Comparison of ENCODE assay signal across 17 cellular contexts in the genomic region with DNA sequence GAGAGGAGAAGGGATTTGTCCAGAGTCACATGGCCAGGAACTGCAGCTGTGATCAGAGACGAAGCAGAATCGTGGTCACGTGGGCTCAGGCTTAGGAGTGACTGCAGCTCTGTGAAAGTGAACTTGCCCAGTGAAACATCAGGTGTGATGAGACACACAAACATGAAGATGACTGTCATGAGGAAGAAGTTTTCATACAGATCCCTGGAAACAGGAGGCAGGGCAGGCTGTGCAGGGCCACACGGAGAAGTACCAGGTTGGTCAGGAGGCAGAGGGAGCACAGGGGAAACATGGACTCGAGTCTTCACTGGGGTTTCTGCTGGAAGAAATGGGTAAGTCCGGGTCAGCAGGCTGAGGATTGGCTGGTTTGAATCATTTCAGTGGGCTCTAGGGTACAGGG.
DNase-seq lines count a peak whose midpoint lies in the region; ATAC-seq, FAIRE-seq and TF ChIP-seq lines count a peak whose summit lies in the region.
"Had no signal": no experiment of that assay in that cellular context is flagged by ENCODE, and none has a peak within 500 bp of the region (broad histone marks: within the 10 kb centered on the region; RNA-seq: fewer than 3 reads in every experiment).

No MANE protein-coding gene starts in this region.

- peaks cover 4% of the 10 kb centered on the region for H3K9me3 Mint-ChIP-seq in activated CD8-positive, alpha-beta memory T cell treated with anti-CD3 and anti-CD28 coated beads, Interleukin-2, amount 10 ng/mL, durations not matched to agents 7 days and 5 days (ENCODE audit: low read depth)

- H3K79me2 ChIP-seq in HepG2 (ENCODE audit: insufficient read depth, low read length) (no peaks in the 10 kb centered on the region), osteoblast (ENCODE audit: insufficient read depth, low read length) (no peaks in the 10 kb centered on the region)

- H3K27ac ChIP-seq in HepG2 (ENCODE audit: extremely low read length, insufficient read depth, low read length) (no peak overlapping the region), osteoblast (ENCODE audit: low read depth, low read length) (no peak overlapping the region)
- H3K27ac ChIP-seq: BLaER1 treated with 17β-estradiol and CSF1 and Interleukin-3, amounts not matched to agents 10 nM and 100 nM; HL-60 had no signal

- 61% methylated on average over 6 of the region's 6 CpGs for WGBS in HepG2 (ENCODE audit: low lambda C conversion rate)

- H3K36me3 Mint-ChIP-seq in activated CD8-positive, alpha-beta memory T cell treated with anti-CD3 and anti-CD28 coated beads, Interleukin-2, amount 10 ng/mL, durations not matched to agents 7 days and 5 days, result no peaks in the 10 kb centered on the region
- H3K36me3 Mint-ChIP-seq: CD4-positive, alpha-beta memory T cell had no signal

- intact Hi-C loops in HepG2 (cut with micrococcal nuclease; ENCODE audit: unreplicated experiment) (no loop called here), sciatic nerve (cut with DNase I) (no loop called here)

- TF ChIP-seq EP300 in HepG2 (IDR thresholded peaks at IDR 0.05; ENCODE audit: low read depth in 2 of 2, low read length in 2 of 2) (no peak), HepG2 (CRISPR knock-in tag; IDR thresholded peaks at IDR 0.05; ENCODE audit: borderline replicate concordance) (no peak)

- no peak for ATAC-seq in activated CD8-positive, alpha-beta memory T cell treated with anti-CD3 and anti-CD28 coated beads, Interleukin-2, amount 10 ng/mL, durations not matched to agents 7 days and 5 days
- ATAC-seq in HepG2 (no peak), sciatic nerve (no peak)
- ATAC-seq: GM12878, HCT116 had no signal

- peaks cover 0 to 2% of the 10 kb centered on the region in 2 experiments; a peak in 1 of 5 replicates for H3K27me3 ChIP-seq in HepG2 (ENCODE audit: control insufficient read depth in 1 of 2, insufficient read depth in 2 of 2, low read length in 2 of 2)
- no peaks in the 10 kb centered on the region for H3K27me3 ChIP-seq in osteoblast (ENCODE audit: insufficient read depth, low read length)
- H3K27me3 ChIP-seq: BLaER1 treated with 17β-estradiol and CSF1 and Interleukin-3, amounts not matched to agents 10 nM and 100 nM had no signal

- H3K4me3 ChIP-seq in HepG2 (replicated peaks in 1 of 3; ENCODE audit: insufficient read depth in 1 of 3, low read depth in 2 of 3, low read length in 3 of 3) (no peak overlapping the region), osteoblast (ENCODE audit: insufficient read depth, low read length) (no peak overlapping the region)
- H3K4me3 ChIP-seq: BLaER1 treated with 17β-estradiol and CSF1 and Interleukin-3, amounts not matched to agents 10 nM and 100 nM; GM12878 had no signal

- no peak overlapping the region for H3K4me2 ChIP-seq in HepG2 (ENCODE audit: low read depth, low read length)
- H3K4me2 ChIP-seq in osteoblast (ENCODE audit: insufficient read depth, low read length), result no peak overlapping the region
- H3K4me2 ChIP-seq: BLaER1 treated with 17β-estradiol and CSF1 and Interleukin-3, amounts not matched to agents 10 nM and 100 nM had no signal

- H3K4me1 ChIP-seq in HepG2 (ENCODE audit: insufficient read depth, low read length) (peaks cover 38% of the 10 kb centered on the region), osteoblast (ENCODE audit: insufficient read depth, low read length) (no peaks in the 10 kb centered on the region)
- H3K4me1 ChIP-seq: BLaER1 treated with 17β-estradiol and CSF1 and Interleukin-3, amounts not matched to agents 10 nM and 100 nM had no signal

- no peak for TF ChIP-seq RAD21 in HepG2 (CRISPR knock-in tag; IDR thresholded peaks at IDR 0.05)

- H4K20me1 ChIP-seq in HepG2 (ENCODE audit: insufficient read depth, low read length), result no peaks in the 10 kb centered on the region
- H4K20me1 ChIP-seq in osteoblast (ENCODE audit: insufficient read depth, low read length), result no peaks in the 10 kb centered on the region
- H4K20me1 ChIP-seq: BLaER1 treated with 17β-estradiol and CSF1 and Interleukin-3, amounts not matched to agents 10 nM and 100 nM had no signal

- no peak for TF ChIP-seq CTCF in HepG2 (CRISPR knock-in tag; IDR thresholded peaks at IDR 0.05)
- TF ChIP-seq CTCF in osteoblast (IDR thresholded peaks at IDR 0.05; ENCODE audit: extremely low read depth, low read depth, low read length), result no peak

- peaks cover 19% of the 10 kb centered on the region for H3K9me3 ChIP-seq in HepG2 (ENCODE audit: low read length)
- H3K9me3 ChIP-seq in osteoblast (ENCODE audit: low read depth, low read length), result no peaks in the 10 kb centered on the region

- peak; percentile 16 for DNase-seq in activated CD8-positive, alpha-beta memory T cell treated with anti-CD3 and anti-CD28 coated beads, Interleukin-2, amount 10 ng/mL, durations not matched to agents 7 days and 5 days
- DNase-seq in activated CD8-positive, alpha-beta memory T cell treated with anti-CD3 and anti-CD28 coated beads, Interleukin-2, amount 50 U/mL, for 4 hours, result no peak
- DNase-seq in MV-4-11 (lab: John Stamatoyannopoulos, UW), result peak; percentile 37
- DNase-seq in HepG2 (ENCODE audit: low spot score), result no peak
- peak; percentile 28 for DNase-seq in sciatic nerve (ENCODE audit: low spot score)
- no peak for DNase-seq in NCI-H69 (lab: John Stamatoyannopoulos, UW)
- no peak for DNase-seq in NCI-H774 (lab: John Stamatoyannopoulos, UW)
- DNase-seq in osteoblast (ENCODE audit: insufficient read length, low spot score, missing footprints), result no peak
- DNase-seq: 8988T; CD4-positive, alpha-beta memory T cell; DMS79 had no signal

- POLR2A ChIA-PET in HepG2 (lab: Yijun Ruan, JAX), result no interaction called here

- no peak for TF ChIP-seq POLR2A in HepG2 (IDR thresholded peaks at IDR 0.05; ENCODE audit: insufficient read depth in 1 of 2, low read depth in 2 of 2, low read length in 2 of 2)

- CTCF ChIA-PET in activated CD8-positive, alpha-beta memory T cell treated with anti-CD3 and anti-CD28 coated beads, Interleukin-2, amount 10 ng/mL, durations not matched to agents 7 days and 5 days (lab: Charles Lee), result no interaction called here
- CTCF ChIA-PET in HepG2 (lab: Yijun Ruan, JAX; ENCODE audit: low intra/inter-chr PET ratio, low total read pairs), result no interaction called here

- no peaks in the 10 kb centered on the region for H3K4me1 Mint-ChIP-seq in activated CD8-positive, alpha-beta memory T cell treated with anti-CD3 and anti-CD28 coated beads, Interleukin-2, amount 10 ng/mL, durations not matched to agents 7 days and 5 days
- H3K4me1 Mint-ChIP-seq: CD4-positive, alpha-beta memory T cell had no signal

- BruUV-seq in HepG2 (replicated peaks; lab: Mats Ljungman, UMichigan), result no TSS peak

- H2AFZ ChIP-seq in HepG2 (ENCODE audit: low read length) (no peak overlapping the region), osteoblast (ENCODE audit: low read length) (no peak overlapping the region)

- no peak overlapping the region for H3K27ac Mint-ChIP-seq in activated CD8-positive, alpha-beta memory T cell treated with anti-CD3 and anti-CD28 coated beads, Interleukin-2, amount 10 ng/mL, durations not matched to agents 7 days and 5 days
- H3K27ac Mint-ChIP-seq: CD4-positive, alpha-beta memory T cell had no signal

- no peak overlapping the region for H3K4me3 Mint-ChIP-seq in activated CD8-positive, alpha-beta memory T cell treated with anti-CD3 and anti-CD28 coated beads, Interleukin-2, amount 10 ng/mL, durations not matched to agents 7 days and 5 days

- no peak overlapping the region for H3K9ac ChIP-seq in HepG2 (ENCODE audit: insufficient read depth, low read depth, low read length)
- H3K9ac ChIP-seq: BLaER1 treated with 17β-estradiol and CSF1 and Interleukin-3, amounts not matched to agents 10 nM and 100 nM had no signal

- H3K27me3 Mint-ChIP-seq in activated CD8-positive, alpha-beta memory T cell treated with anti-CD3 and anti-CD28 coated beads, Interleukin-2, amount 10 ng/mL, durations not matched to agents 7 days and 5 days, result peaks cover 5% of the 10 kb centered on the region

- in situ Hi-C loops in HepG2 (cut with HindIII; ENCODE audit: extremely low pct_ligation_motif_present, low pct_unique_long_range_greater_than_20kb), result no loop called here

- H3K36me3 ChIP-seq in HepG2 (replicated peaks in 1 of 2; ENCODE audit: control insufficient read depth in 1 of 2, insufficient read depth in 2 of 2, low read length in 2 of 2) (no peaks in the 10 kb centered on the region), osteoblast (ENCODE audit: insufficient read depth, low read length) (no peaks in the 10 kb centered on the region)
- H3K36me3 ChIP-seq: BLaER1 treated with 17β-estradiol and CSF1 and Interleukin-3, amounts not matched to agents 10 nM and 100 nM had no signal

- no peak for FAIRE-seq in HepG2 (lab: Jason Lieb, UNC)
- FAIRE-seq: GM12878, GM18507, H54 had no signal

Comparison
In these comparisons a context has a peak if more than half of its experiments do, and no peak if none do; other contexts are left out.
1. DNase-seq: peak in activated CD8-positive, alpha-beta memory T cell treated with anti-CD3 and anti-CD28 coated beads, Interleukin-2, amount 10 ng/mL, durations not matched to agents 7 days and 5 days (single experiment), MV-4-11 (single experiment) and sciatic nerve (single experiment); none in activated CD8-positive, alpha-beta memory T cell treated with anti-CD3 and anti-CD28 coated beads, Interleukin-2, amount 50 U/mL, for 4 hours (single experiment), HepG2 (single experiment), NCI-H69 (single experiment), NCI-H774 (single experiment) and osteoblast (single experiment).